26 cellular contexts compared by ENCODE assay signal in the genomic region with DNA sequence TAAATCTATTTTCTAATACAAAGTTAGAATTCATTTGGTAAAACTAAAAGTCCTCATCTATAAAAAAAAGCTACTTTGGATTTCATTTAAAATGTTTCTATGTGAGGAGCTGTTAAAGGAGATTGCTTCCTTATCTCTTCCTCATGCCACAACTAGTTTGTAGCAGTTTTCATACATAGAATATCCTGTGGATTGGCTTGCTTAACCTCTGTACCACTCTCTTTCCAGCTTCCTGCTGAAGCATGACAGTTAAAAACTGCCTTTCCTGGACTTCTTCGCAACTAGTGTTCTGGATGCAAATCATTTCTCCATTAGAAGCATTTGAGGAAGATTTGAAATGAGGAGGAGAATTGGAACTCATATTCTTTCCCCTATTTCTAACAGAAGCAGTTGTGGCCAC.
"Had no signal": no experiment of that assay in that cellular context is flagged by ENCODE, and none has a peak within 500 bp of the region (broad histone marks: within the 10 kb centered on the region; RNA-seq: fewer than 3 reads in every experiment).

No MANE protein-coding gene starts in this region.

- H3K27ac Mint-ChIP-seq: activated naive CD4-positive, alpha-beta T cell treated with anti-CD3 and anti-CD28 coated beads, Interleukin-2, amount 50 U/mL, for 72 hours; activated T-cell treated with anti-CD3 and anti-CD28 coated beads, Interleukin-2, amount 50 U/mL, for 72 hours; effector memory CD8-positive, alpha-beta T cell; naive thymus-derived CD8-positive, alpha-beta T cell; T-helper 17 cell had no signal

- H3K9me3 ChIP-seq: esophagus muscularis mucosa, spleen, suprapubic skin, tibial artery had no signal

- DNase-seq: activated CD4-positive, alpha-beta T cell treated with anti-CD3 and anti-CD28 coated beads for 4 hours; activated CD4-positive, alpha-beta T cell treated with anti-CD3 and anti-CD28 coated beads, Interleukin-2, amount 50 U/mL, for 4 hours; activated naive CD4-positive, alpha-beta T cell; activated T-cell treated with anti-CD3 and anti-CD28 coated beads for 4 hours; activated T-cell treated with anti-CD3 and anti-CD28 coated beads, Interleukin-2, amount 50 U/mL, for 72 hours; aorta; cortex of kidney; effector memory CD8-positive, alpha-beta T cell; islet precursor cell; midbrain; naive thymus-derived CD8-positive, alpha-beta T cell; nucleus accumbens; posterior cingulate gyrus; right cardiac atrium; spleen; stimulated activated naive CD4-positive, alpha-beta T cell; T-helper 17 cell; tibial artery had no signal

- H3K4me3 ChIP-seq: esophagus muscularis mucosa, hepatocyte, spleen, suprapubic skin, tibial artery had no signal

- H3K79me2 ChIP-seq: hepatocyte had no signal

- H3K36me3 ChIP-seq: esophagus muscularis mucosa, spleen, suprapubic skin, tibial artery had no signal

- H3K36me3 Mint-ChIP-seq: activated naive CD4-positive, alpha-beta T cell treated with anti-CD3 and anti-CD28 coated beads, Interleukin-2, amount 50 U/mL, for 72 hours; naive thymus-derived CD8-positive, alpha-beta T cell had no signal

- H3K27me3 ChIP-seq: esophagus muscularis mucosa, hepatocyte, spleen, suprapubic skin, tibial artery had no signal

- H3K9me3 Mint-ChIP-seq: activated naive CD4-positive, alpha-beta T cell treated with anti-CD3 and anti-CD28 coated beads, Interleukin-2, amount 50 U/mL, for 72 hours; activated T-cell treated with anti-CD3 and anti-CD28 coated beads, Interleukin-2, amount 50 U/mL, for 72 hours; brain; effector memory CD8-positive, alpha-beta T cell; naive thymus-derived CD8-positive, alpha-beta T cell; neural crest cell had no signal

- H3K4me3 Mint-ChIP-seq: activated T-cell treated with anti-CD3 and anti-CD28 coated beads, Interleukin-2, amount 50 U/mL, for 72 hours; brain; effector memory CD8-positive, alpha-beta T cell; naive thymus-derived CD8-positive, alpha-beta T cell; neural crest cell; T-helper 17 cell had no signal

- H3K4me2 ChIP-seq: hepatocyte had no signal

- H3K27ac ChIP-seq: esophagus muscularis mucosa, hepatocyte, spleen, suprapubic skin, tibial artery, VCaP had no signal

- FAIRE-seq: frontal cortex had no signal

- H3K27me3 Mint-ChIP-seq: brain; effector memory CD8-positive, alpha-beta T cell; T-helper 17 cell had no signal

- H2AFZ ChIP-seq: hepatocyte had no signal
